ENCODE assay signal across 1 cellular context in the genomic region with DNA sequence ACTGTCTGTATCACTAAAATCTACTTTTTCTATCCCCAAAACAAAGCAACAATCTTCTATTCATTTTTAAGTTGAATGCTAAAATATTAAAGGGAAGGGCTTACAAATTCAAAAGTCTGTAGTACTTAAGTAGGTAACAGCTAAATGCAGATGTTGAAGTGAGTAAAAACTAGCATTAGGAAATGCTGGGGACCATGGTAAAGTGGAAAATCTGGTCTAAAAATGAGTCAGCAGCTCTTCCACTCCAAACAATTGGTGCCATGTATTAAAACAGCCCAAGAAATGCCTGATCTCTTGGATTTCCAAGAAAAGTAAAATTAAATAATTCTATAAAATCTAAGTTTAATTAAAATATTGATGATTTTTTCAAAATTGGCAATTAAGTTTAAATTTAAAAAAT.
TF ChIP-seq lines count a peak whose summit lies in the region.

No MANE protein-coding gene starts in this region.

TF ChIP-seq in H1, 55 proteins besides CTCF, POLR2A, EP300 and RAD21:
- no peak for TF ChIP-seq KDM5A (IDR thresholded peaks at IDR 0.05; ENCODE audit: low read length)
- TF ChIP-seq SP1 (IDR thresholded peaks at IDR 0.05; ENCODE audit: low read depth, low read length): no peak
